ENCODE assay signal across 1 cellular context in the genomic region with DNA sequence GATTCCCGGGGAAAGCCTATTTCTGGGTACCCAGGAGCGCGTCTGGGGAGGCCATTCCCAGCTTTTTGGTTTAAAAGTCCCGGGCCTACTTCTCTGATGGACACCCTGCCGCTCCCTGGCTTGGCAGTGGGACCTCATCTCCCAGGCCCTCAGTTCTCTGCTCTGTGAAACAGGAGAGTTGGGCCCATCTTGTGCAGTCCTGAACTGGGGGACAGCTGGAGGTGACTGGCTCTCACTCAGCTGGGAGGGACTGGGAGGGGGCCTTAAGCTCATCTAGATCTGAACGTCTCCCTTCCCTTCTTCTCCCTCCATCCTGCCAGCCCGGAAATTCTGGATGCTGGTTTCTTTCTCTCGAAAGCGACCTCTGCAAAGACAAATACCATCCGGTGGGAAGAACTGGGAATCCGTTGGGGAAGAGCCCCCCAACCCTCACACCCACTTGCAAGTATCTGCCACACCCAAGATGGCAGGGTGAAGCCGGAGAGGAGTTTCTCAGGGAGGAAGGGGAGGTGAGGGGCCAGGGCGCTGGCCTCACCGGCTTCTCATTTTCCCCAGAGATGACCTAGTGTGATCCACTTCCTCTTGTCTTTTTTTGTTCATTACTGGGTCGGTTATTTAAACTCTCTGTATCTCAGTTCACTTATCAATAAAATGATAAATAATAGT.
TF ChIP-seq lines count a peak whose summit lies in the region.

No MANE protein-coding gene starts in this region.

TF ChIP-seq in GM12878, 131 proteins besides CTCF, POLR2A, EP300 and RAD21:
- TF ChIP-seq TCF7 (IDR thresholded peaks at IDR 0.05; ENCODE audit: borderline replicate concordance) = no peak
- 0 out of 2 replicates have a peak, but pooled peaks have one; percentile 30 for TF ChIP-seq SIN3A (IDR thresholded peaks at IDR 0.05; ENCODE audit: low read depth, low read length)
- peak; percentile 32; the same call in 1 of the 2 replicates for TF ChIP-seq YY1 (IDR thresholded peaks at IDR 0.05; ENCODE audit: low read depth, low read length)
- TF ChIP-seq, protein P1, sequence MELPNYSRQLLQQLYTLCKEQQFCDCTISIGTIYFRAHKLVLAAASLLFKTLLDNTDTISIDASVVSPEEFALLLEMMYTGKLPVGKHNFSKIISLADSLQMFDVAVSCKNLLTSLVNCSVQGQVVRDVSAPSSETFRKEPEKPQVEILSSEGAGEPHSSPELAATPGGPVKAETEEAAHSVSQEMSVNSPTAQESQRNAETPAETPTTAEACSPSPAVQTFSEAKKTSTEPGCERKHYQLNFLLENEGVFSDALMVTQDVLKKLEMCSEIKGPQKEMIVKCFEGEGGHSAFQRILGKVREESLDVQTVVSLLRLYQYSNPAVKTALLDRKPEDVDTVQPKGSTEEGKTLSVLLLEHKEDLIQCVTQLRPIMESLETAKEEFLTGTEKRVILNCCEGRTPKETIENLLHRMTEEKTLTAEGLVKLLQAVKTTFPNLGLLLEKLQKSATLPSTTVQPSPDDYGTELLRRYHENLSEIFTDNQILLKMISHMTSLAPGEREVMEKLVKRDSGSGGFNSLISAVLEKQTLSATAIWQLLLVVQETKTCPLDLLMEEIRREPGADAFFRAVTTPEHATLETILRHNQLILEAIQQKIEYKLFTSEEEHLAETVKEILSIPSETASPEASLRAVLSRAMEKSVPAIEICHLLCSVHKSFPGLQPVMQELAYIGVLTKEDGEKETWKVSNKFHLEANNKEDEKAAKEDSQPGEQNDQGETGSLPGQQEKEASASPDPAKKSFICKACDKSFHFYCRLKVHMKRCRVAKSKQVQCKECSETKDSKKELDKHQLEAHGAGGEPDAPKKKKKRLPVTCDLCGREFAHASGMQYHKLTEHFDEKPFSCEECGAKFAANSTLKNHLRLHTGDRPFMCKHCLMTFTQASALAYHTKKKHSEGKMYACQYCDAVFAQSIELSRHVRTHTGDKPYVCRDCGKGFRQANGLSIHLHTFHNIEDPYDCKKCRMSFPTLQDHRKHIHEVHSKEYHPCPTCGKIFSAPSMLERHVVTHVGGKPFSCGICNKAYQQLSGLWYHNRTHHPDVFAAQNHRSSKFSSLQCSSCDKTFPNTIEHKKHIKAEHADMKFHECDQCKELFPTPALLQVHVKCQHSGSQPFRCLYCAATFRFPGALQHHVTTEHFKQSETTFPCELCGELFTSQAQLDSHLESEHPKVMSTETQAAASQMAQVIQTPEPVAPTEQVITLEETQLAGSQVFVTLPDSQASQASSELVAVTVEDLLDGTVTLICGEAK (IDR thresholded peaks at IDR 0.05; ENCODE audit: borderline replicate concordance) = peak; percentile 50; the same call in 1 of the 2 replicates
- TF ChIP-seq SPI1 (IDR thresholded peaks at IDR 0.05; ENCODE audit: borderline replicate concordance, insufficient read depth, low read depth, low read length) = peak; percentile 35; the same call in 1 of the 2 replicates
